Comparison of ENCODE assay signal across 10 cellular contexts in genomic region chr16:676565-677297, GRCh38. TPM values are rescaled to one million over a fixed set of nuclear protein-coding genes. Genes with fewer than 3 reads are reported as not detected.
DNase-seq lines count a peak whose midpoint lies in the region; ATAC-seq, FAIRE-seq and TF ChIP-seq lines count a peak whose summit lies in the region.
"Had no signal": no experiment of that assay in that cellular context is flagged by ENCODE, and none has a peak within 500 bp of the region (broad histone marks: within the 10 kb centered on the region; RNA-seq: fewer than 3 reads in every experiment).

No MANE protein-coding gene starts in this region.

- POLR2A ChIA-PET in HEK293 (lab: Yijun Ruan, JAX) = interaction anchor here (1.0 to 2.6 kb wide), 6 partner anchors 8 to 40 kb away, joined by 3 to 10 read pairs (median 6); partner anchors contain the start of genes JMJD8, METTL26, RHOT2 and WDR24
- POLR2A ChIA-PET in K562 (lab: Yijun Ruan, JAX) = interaction anchor here (0.7 to 1.1 kb wide), 3 partner anchors 89 to 280 kb away, joined by 3 to 5 read pairs (median 3); no protein-coding TSS in a partner anchor

- peaks cover 18% of the 10 kb centered on the region for H3K27me3 Mint-ChIP-seq in neural crest cell (ENCODE audit: low read depth)

- TF ChIP-seq RAD21 in K562 (CRISPR knock-in tag; conservative IDR thresholded peaks at IDR 0.05 in 1 of 2, IDR thresholded peaks at IDR 0.05 in 1 of 2) = no peak

- no peak for FAIRE-seq in K562 (lab: Jason Lieb, UNC)

- TF ChIP-seq POLR2A in K562 (conservative IDR thresholded peaks at IDR 0.05) = no peak

- no TSS peak for BruUV-seq in K562 (replicated peaks; lab: Mats Ljungman, UMichigan)

- no peak overlapping the region for H3K27ac ChIP-seq in HEK293 (ENCODE audit: extremely low read depth, low read depth, low read length)
- no peak overlapping the region for H3K27ac ChIP-seq in K562 (ENCODE audit: extremely low read depth, low read depth, low read length)
- no peak overlapping the region for H3K27ac ChIP-seq in heart right ventricle

- H3K4me3 ChIP-seq in HEK293 (ENCODE audit: low read depth, low read length) (no peak overlapping the region), K562 (no peak overlapping the region), heart right ventricle (no peak overlapping the region)

- DNase-seq in NCI-H2107 (lab: John Stamatoyannopoulos, UW) (peak; percentile 82), K562 (ENCODE audit: extremely low read depth in 1 of 4, low spot score in 3 of 4) (no peak), neural crest cell (ENCODE audit: low read depth, low spot score) (no peak), MV-4-11 (lab: John Stamatoyannopoulos, UW) (no peak), HK-2 (ENCODE audit: unreplicated experiment) (no peak), heart right ventricle (no peak)
- DNase-seq: activated CD8-positive, alpha-beta memory T cell treated with anti-CD3 and anti-CD28 coated beads, Interleukin-2, amount 10 ng/mL, durations not matched to agents 7 days and 5 days; HCEC 1CT; stimulated activated CD8-positive, alpha-beta memory T cell treated with anti-CD3 and anti-CD28 coated beads, Interleukin-4, amount 100 ng/mL, for 48 hours had no signal

- H3K9me3 ChIP-seq in HEK293 (ENCODE audit: control insufficient read depth, insufficient read depth, low read depth, low read length) (no peaks in the 10 kb centered on the region), K562 (replicated peaks; ENCODE audit: control insufficient read depth, insufficient read depth, low read depth, low read length) (no peaks in the 10 kb centered on the region), heart right ventricle (no peaks in the 10 kb centered on the region)

- H3K36me3 Mint-ChIP-seq in neural crest cell (ENCODE audit: low read depth) = no peaks in the 10 kb centered on the region

- no peak for ATAC-seq in K562
- ATAC-seq in heart right ventricle = no peak
- ATAC-seq: activated CD8-positive, alpha-beta memory T cell treated with anti-CD3 and anti-CD28 coated beads, Interleukin-2, amount 10 ng/mL, durations not matched to agents 7 days and 5 days had no signal

- in situ Hi-C loops in K562 (cut with MboI) = loop anchor here (10.0 kb wide), 1 partner anchor 282 kb away; the partner anchor contains the start of gene NME4

- WGBS in K562 (ENCODE audit: insufficient coverage, low coverage, missing lambda C conversion rate) = 82% methylated on average over 43 of the region's 45 CpGs
- 81 to 84% methylated on average over 45 of the region's 45 CpGs for WGBS in heart right ventricle, 2 donors

- H3K27me3 ChIP-seq in K562 (ENCODE audit: control insufficient read depth in 2 of 2, insufficient read depth in 2 of 2, low read length in 2 of 2) (no peaks in the 10 kb centered on the region), heart right ventricle (peaks cover 0 to 22% (median 0%) of the 10 kb centered on the region in 7 donors)

- H3K79me2 ChIP-seq in K562 (ENCODE audit: control insufficient read depth, insufficient read depth, low read length) = peaks cover 21% of the 10 kb centered on the region

- H3K36me3 ChIP-seq in HEK293 (ENCODE audit: control insufficient read depth in 2 of 2, insufficient read depth in 1 of 2, low read length in 2 of 2) (peaks cover 0 to 44% of the 10 kb centered on the region in 2 experiments; a peak in 1 of 3 replicates), K562 (ENCODE audit: control insufficient read depth, insufficient read depth, low read length) (peaks cover 43% of the 10 kb centered on the region), heart right ventricle (peaks cover 0 to 32% (median 21%) of the 10 kb centered on the region in 9 donors)

- peaks cover 8% of the 10 kb centered on the region; the same call in 1 of the 2 replicates for H3K4me1 ChIP-seq in HEK293 (ENCODE audit: control insufficient read depth, insufficient read depth, low read length)
- H3K4me1 ChIP-seq in K562 (replicated peaks in 1 of 2; ENCODE audit: control insufficient read depth in 2 of 2, insufficient read depth in 2 of 2, low read length in 2 of 2) = peaks cover 27 to 98% of the 10 kb centered on the region in 2 experiments
- H3K4me1 ChIP-seq in heart right ventricle = peaks cover 16 to 40% (median 32%) of the 10 kb centered on the region in 9 donors

- intact Hi-C loops in K562 (cut with micrococcal nuclease) = loop anchor here (5.0 kb wide), 1 partner anchor 39 kb away; the partner anchor contains the start of gene METTL26
- intact Hi-C loops in heart right ventricle (cut with DNase I) = no loop called here

- peak overlapping the region; percentile 65 for H3K4me3 Mint-ChIP-seq in neural crest cell
- H3K4me3 Mint-ChIP-seq: activated CD8-positive, alpha-beta memory T cell treated with anti-CD3 and anti-CD28 coated beads, Interleukin-2, amount 10 ng/mL, durations not matched to agents 7 days and 5 days had no signal

- H2AFZ ChIP-seq in K562 (ENCODE audit: low read depth, low read length) = no peak overlapping the region

- no peak overlapping the region for H3K27ac Mint-ChIP-seq in neural crest cell (ENCODE audit: unreplicated experiment)
- H3K27ac Mint-ChIP-seq: activated CD8-positive, alpha-beta memory T cell treated with anti-CD3 and anti-CD28 coated beads, Interleukin-2, amount 10 ng/mL, durations not matched to agents 7 days and 5 days had no signal

- H3K9ac ChIP-seq in K562 (ENCODE audit: insufficient read depth in 1 of 2, low read depth in 2 of 2, low read length in 2 of 2) = peak overlapping the region in 1 of 2 experiments; percentile 53; a peak in 1 of 4 replicates

- TF ChIP-seq EP300 in K562 (IDR thresholded peaks at IDR 0.05; ENCODE audit: low read length) = no peak

- H3K4me1 Mint-ChIP-seq in neural crest cell = peaks cover 16% of the 10 kb centered on the region

- no peak overlapping the region for H3K4me2 ChIP-seq in K562 (ENCODE audit: insufficient read depth, low read length)

- peaks cover 15% of the 10 kb centered on the region for H4K20me1 ChIP-seq in K562 (replicated peaks; ENCODE audit: control insufficient read depth, insufficient read depth, low read length)

- no peak for TF ChIP-seq CTCF in HEK293 (tag by site-specific recombination; IDR thresholded peaks at IDR 0.05)
- TF ChIP-seq CTCF in K562 (IDR thresholded peaks at IDR 0.05 in 2 of 3, conservative IDR thresholded peaks at IDR 0.05 in 1 of 3; ENCODE audit: insufficient read depth in 2 of 3, low read depth in 1 of 3, low read length in 3 of 3) = no peak
- TF ChIP-seq CTCF in neural crest cell (conservative IDR thresholded peaks at IDR 0.05) = no peak
- TF ChIP-seq CTCF in heart right ventricle (IDR thresholded peaks at IDR 0.05) = no peak

- no peaks in the 10 kb centered on the region for H3K9me3 Mint-ChIP-seq in neural crest cell

- peaks cover under 1% of the 10 kb centered on the region for H3K9me1 ChIP-seq in K562 (ENCODE audit: control insufficient read depth, insufficient read depth, low read length)

- CTCF ChIA-PET in HEK293 (lab: Yijun Ruan, JAX) = interaction anchor here (1.1 kb wide), 1 partner anchor 10 kb away, joined by 6 read pairs; no protein-coding TSS in a partner anchor
- CTCF ChIA-PET in K562 (lab: Yijun Ruan, JAX; ENCODE audit: low intra/inter-chr PET ratio) = no interaction called here

RNA-seq across cellular contexts. Expression of gene RHBDL1, which starts 1.3 kb away (rescaled TPM):
- 4.0 and 18.2 TPM in 2 replicates for total RNA-seq in K562 (2011; cell fraction: chromatin; rRNA removed; ENCODE audit: low replicate concordance)
- total RNA-seq in K562 (2011; cell fraction: nucleolus; rRNA removed) = 16.8 and 19.9 TPM in 2 replicates
- total RNA-seq in K562 (2011; cell fraction: nucleoplasm; rRNA removed) = 6.3 and 7.2 TPM in 2 replicates
- total RNA-seq in K562 (2014; rRNA removed) (2.7 and 3.9 TPM in 2 replicates), K562 (2014; rRNA removed; fragmentation: Illumina TruSeq; extraction: Trizol) (0.11 TPM in 1 of 2 replicates, not detected in the other), K562 (2015; rRNA removed; fragmentation: Illumina TruSeq; extraction: Trizol) (0.79 and 0.94 TPM in 2 replicates), K562 (2021) (3.6 and 4.0 TPM in 2 replicates), neural crest cell (3.0 and 3.1 TPM in 2 replicates), heart right ventricle (1 to 10 TPM; 1.2 to 2.6 (median 2.1) TPM)
- polyA plus RNA-seq in K562 (2011; rRNA removed) (1.7 and 3.5 TPM in 2 replicates), K562 (2014; fragmentation: Illumina TruSeq; extraction: Trizol) (0.55 and 1.1 TPM in 2 replicates), K562 (2014; fragmentation: Nextera tagmentation; extraction: Ambion mirVana) (under 1 TPM in 1 of 2 experiments, not detected in 1; 0.03 TPM), K562 (2014; rRNA removed) (3.4 and 5.6 TPM in 2 replicates), heart right ventricle (1 to 10 TPM in 1 of 2 donors, under 1 TPM in 1; 0.90 to 7.4 TPM)
- 2.9 and 8.6 TPM in 2 replicates for polyA plus RNA-seq in K562 (2011; cell fraction: cytosol; rRNA removed)
- 36.3 and 53.0 TPM in 2 replicates for polyA plus RNA-seq in K562 (2011; cell fraction: nucleus; rRNA removed)
- polyA plus RNA-seq in K562 (2012) = 2.4 and 6.7 TPM in 2 replicates
- polyA minus RNA-seq in K562 (2011; rRNA and poly(A)+ RNA removed) = 0.15 and 0.39 TPM in 2 replicates
- polyA minus RNA-seq in K562 (2011; cell fraction: cytosol; rRNA and poly(A)+ RNA removed) = 1.2 TPM in 1 of 2 replicates, not detected in the other
- polyA minus RNA-seq in K562 (2011; cell fraction: nucleus; rRNA and poly(A)+ RNA removed) = 3.2 and 5.4 TPM in 2 replicates

RNA-seq across cellular contexts. Expression of gene STUB1, which starts 3.5 kb away (rescaled TPM):
- total RNA-seq in K562 (2011; cell fraction: chromatin; rRNA removed; ENCODE audit: low replicate concordance) = 38.7 and 156 TPM in 2 replicates
- total RNA-seq in K562 (2011; cell fraction: nucleolus; rRNA removed) = 192 and 203 TPM in 2 replicates
- total RNA-seq in K562 (2011; cell fraction: nucleoplasm; rRNA removed) = 62.0 and 88.9 TPM in 2 replicates
- 251 and 276 TPM in 2 replicates for total RNA-seq in K562 (2014; rRNA removed)
- 65.4 and 88.2 TPM in 2 replicates for total RNA-seq in K562 (2014; rRNA removed; fragmentation: Illumina TruSeq; extraction: Trizol)
- 147 and 168 TPM in 2 replicates for total RNA-seq in K562 (2015; rRNA removed; fragmentation: Illumina TruSeq; extraction: Trizol)
- total RNA-seq in K562 (2021) = 191 and 213 TPM in 2 replicates
- 114 TPM in 2 replicates for polyA plus RNA-seq in K562 (2011; rRNA removed)
- polyA plus RNA-seq in K562 (2011; cell fraction: cytosol; rRNA removed) = 94.5 and 181 TPM in 2 replicates
- polyA plus RNA-seq in K562 (2011; cell fraction: nucleus; rRNA removed) = 195 and 305 TPM in 2 replicates
- 87.2 and 101 TPM in 2 replicates for polyA plus RNA-seq in K562 (2012)
- polyA plus RNA-seq in K562 (2014; fragmentation: Illumina TruSeq; extraction: Trizol) = 152 and 188 TPM in 2 replicates
- polyA plus RNA-seq in K562 (2014; fragmentation: Nextera tagmentation; extraction: Ambion mirVana) = 10 to 100 TPM; 10.6 to 27.7 TPM
- 193 and 200 TPM in 2 replicates for polyA plus RNA-seq in K562 (2014; rRNA removed)
- polyA minus RNA-seq in K562 (2011; rRNA and poly(A)+ RNA removed) = 22.1 and 33.0 TPM in 2 replicates
- polyA minus RNA-seq in K562 (2011; cell fraction: cytosol; rRNA and poly(A)+ RNA removed) = 41.4 and 45.7 TPM in 2 replicates
- polyA minus RNA-seq in K562 (2011; cell fraction: nucleus; rRNA and poly(A)+ RNA removed) = 57.6 and 61.8 TPM in 2 replicates
- total RNA-seq in neural crest cell = 81.5 and 99.3 TPM in 2 replicates
- 100 to 1,000 TPM; 101 to 147 (median 116) TPM for total RNA-seq in heart right ventricle
- 100 to 1,000 TPM in 1 of 2 donors, 10 to 100 TPM in 1; 92.7 to 165 TPM for polyA plus RNA-seq in heart right ventricle

RNA-seq across cellular contexts. Expression of gene JMJD8, which starts 7.4 kb away (rescaled TPM):
- total RNA-seq in K562 (2011; cell fraction: chromatin; rRNA removed; ENCODE audit: low replicate concordance) = 18.2 and 82.3 TPM in 2 replicates
- total RNA-seq in K562 (2011; cell fraction: nucleolus; rRNA removed) = 114 and 120 TPM in 2 replicates
- total RNA-seq in K562 (2011; cell fraction: nucleoplasm; rRNA removed) = 55.7 and 56.0 TPM in 2 replicates
- total RNA-seq in K562 (2014; rRNA removed) = 48.3 and 63.8 TPM in 2 replicates
- total RNA-seq in K562 (2014; rRNA removed; fragmentation: Illumina TruSeq; extraction: Trizol) = 9.6 and 15.8 TPM in 2 replicates
- total RNA-seq in K562 (2015; rRNA removed; fragmentation: Illumina TruSeq; extraction: Trizol) = 28.3 and 29.3 TPM in 2 replicates
- total RNA-seq in K562 (2021) = 50.6 and 56.6 TPM in 2 replicates
- polyA plus RNA-seq in K562 (2011; rRNA removed) = 22.2 and 33.4 TPM in 2 replicates
- 35.0 and 78.3 TPM in 2 replicates for polyA plus RNA-seq in K562 (2011; cell fraction: cytosol; rRNA removed)
- polyA plus RNA-seq in K562 (2011; cell fraction: nucleus; rRNA removed) = 96.4 and 165 TPM in 2 replicates
- 52.6 and 67.7 TPM in 2 replicates for polyA plus RNA-seq in K562 (2012)
- 43.3 and 47.9 TPM in 2 replicates for polyA plus RNA-seq in K562 (2014; fragmentation: Illumina TruSeq; extraction: Trizol)
- polyA plus RNA-seq in K562 (2014; fragmentation: Nextera tagmentation; extraction: Ambion mirVana) = 1 to 10 TPM; 1.2 to 2.3 TPM
- 46.6 and 48.7 TPM in 2 replicates for polyA plus RNA-seq in K562 (2014; rRNA removed)
- 5.2 and 7.4 TPM in 2 replicates for polyA minus RNA-seq in K562 (2011; rRNA and poly(A)+ RNA removed)
- 16.1 and 16.5 TPM in 2 replicates for polyA minus RNA-seq in K562 (2011; cell fraction: cytosol; rRNA and poly(A)+ RNA removed)
- 65.4 and 66.1 TPM in 2 replicates for polyA minus RNA-seq in K562 (2011; cell fraction: nucleus; rRNA and poly(A)+ RNA removed)
- total RNA-seq in neural crest cell = 60.8 and 64.5 TPM in 2 replicates
- total RNA-seq in heart right ventricle = 10 to 100 TPM; 36.9 to 50.6 (median 44.0) TPM
- polyA plus RNA-seq in heart right ventricle = 10 to 100 TPM; 34.7 to 60.6 TPM

RNA-seq across cellular contexts. Expression of gene RHOT2, which starts 8.8 kb away (rescaled TPM):
- total RNA-seq in K562 (2011; cell fraction: chromatin; rRNA removed; ENCODE audit: low replicate concordance) = 214 and 929 TPM in 2 replicates
- 1,026 and 1,077 TPM in 2 replicates for total RNA-seq in K562 (2011; cell fraction: nucleolus; rRNA removed)
- 329 and 385 TPM in 2 replicates for total RNA-seq in K562 (2011; cell fraction: nucleoplasm; rRNA removed)
- total RNA-seq in K562 (2014; rRNA removed) (116 and 158 TPM in 2 replicates), K562 (2014; rRNA removed; fragmentation: Illumina TruSeq; extraction: Trizol) (18.6 and 26.7 TPM in 2 replicates), K562 (2015; rRNA removed; fragmentation: Illumina TruSeq; extraction: Trizol) (83.6 and 87.9 TPM in 2 replicates), K562 (2021) (267 TPM in 2 replicates), neural crest cell (171 and 189 TPM in 2 replicates), heart right ventricle (100 to 1,000 TPM in 3 of 10 donors, 10 to 100 TPM in 7; 66.8 to 118 (median 89.2) TPM)
- polyA plus RNA-seq in K562 (2011; rRNA removed) (118 and 173 TPM in 2 replicates), K562 (2014; fragmentation: Illumina TruSeq; extraction: Trizol) (112 and 139 TPM in 2 replicates), K562 (2014; fragmentation: Nextera tagmentation; extraction: Ambion mirVana) (1 to 10 TPM; 5.0 to 6.8 TPM), K562 (2014; rRNA removed) (373 and 378 TPM in 2 replicates), heart right ventricle (100 to 1,000 TPM; 101 to 261 TPM)
- 121 and 296 TPM in 2 replicates for polyA plus RNA-seq in K562 (2011; cell fraction: cytosol; rRNA removed)
- polyA plus RNA-seq in K562 (2011; cell fraction: nucleus; rRNA removed) = 1,454 and 2,407 TPM in 2 replicates
- 192 and 214 TPM in 2 replicates for polyA plus RNA-seq in K562 (2012)
- polyA minus RNA-seq in K562 (2011; rRNA and poly(A)+ RNA removed) = 14.4 and 20.6 TPM in 2 replicates
- 48.0 and 67.2 TPM in 2 replicates for polyA minus RNA-seq in K562 (2011; cell fraction: cytosol; rRNA and poly(A)+ RNA removed)
- 214 and 219 TPM in 2 replicates for polyA minus RNA-seq in K562 (2011; cell fraction: nucleus; rRNA and poly(A)+ RNA removed)

RNA-seq across cellular contexts. Expression of gene WDR24, which starts 13.5 kb away (rescaled TPM):
- total RNA-seq in K562 (2011; cell fraction: chromatin; rRNA removed; ENCODE audit: low replicate concordance) = 7.7 and 42.2 TPM in 2 replicates
- total RNA-seq in K562 (2011; cell fraction: nucleolus; rRNA removed) = 40.7 and 45.1 TPM in 2 replicates
- 14.7 and 16.8 TPM in 2 replicates for total RNA-seq in K562 (2011; cell fraction: nucleoplasm; rRNA removed)
- total RNA-seq in K562 (2014; rRNA removed) (4.8 and 5.3 TPM in 2 replicates), K562 (2014; rRNA removed; fragmentation: Illumina TruSeq; extraction: Trizol) (0.70 and 1.2 TPM in 2 replicates), K562 (2015; rRNA removed; fragmentation: Illumina TruSeq; extraction: Trizol) (3.4 and 5.1 TPM in 2 replicates), K562 (2021) (23.3 and 25.4 TPM in 2 replicates), neural crest cell (16.6 and 20.7 TPM in 2 replicates), heart right ventricle (1 to 10 TPM; 6.8 to 9.7 (median 8.4) TPM)
- polyA plus RNA-seq in K562 (2011; rRNA removed) (3.3 and 6.7 TPM in 2 replicates), K562 (2014; fragmentation: Illumina TruSeq; extraction: Trizol) (5.5 and 10.2 TPM in 2 replicates), K562 (2014; fragmentation: Nextera tagmentation; extraction: Ambion mirVana) (under 1 TPM; 0.08 to 0.11 TPM), K562 (2014; rRNA removed) (12.2 and 12.5 TPM in 2 replicates), heart right ventricle (1 to 10 TPM; 7.2 to 9.2 TPM)
- 5.5 and 12.0 TPM in 2 replicates for polyA plus RNA-seq in K562 (2011; cell fraction: cytosol; rRNA removed)
- 36.7 and 65.7 TPM in 2 replicates for polyA plus RNA-seq in K562 (2011; cell fraction: nucleus; rRNA removed)
- polyA plus RNA-seq in K562 (2012) = 14.6 and 20.0 TPM in 2 replicates
- 2.7 and 3.3 TPM in 2 replicates for polyA minus RNA-seq in K562 (2011; rRNA and poly(A)+ RNA removed)
- polyA minus RNA-seq in K562 (2011; cell fraction: cytosol; rRNA and poly(A)+ RNA removed) = 7.6 and 11.2 TPM in 2 replicates
- 14.4 and 18.2 TPM in 2 replicates for polyA minus RNA-seq in K562 (2011; cell fraction: nucleus; rRNA and poly(A)+ RNA removed)

Comparison
In these comparisons a context has a peak if more than half of its experiments do, and no peak if none do; other contexts are left out.
1. Of the 44 proteins assayed by ChIP-seq in both K562 and HEK293: peak only in K562: none; only in HEK293: KLF1 and PATZ1; in both: none; in neither: 42.